ENCODE assay signal across 1 cellular context in the genomic region with DNA sequence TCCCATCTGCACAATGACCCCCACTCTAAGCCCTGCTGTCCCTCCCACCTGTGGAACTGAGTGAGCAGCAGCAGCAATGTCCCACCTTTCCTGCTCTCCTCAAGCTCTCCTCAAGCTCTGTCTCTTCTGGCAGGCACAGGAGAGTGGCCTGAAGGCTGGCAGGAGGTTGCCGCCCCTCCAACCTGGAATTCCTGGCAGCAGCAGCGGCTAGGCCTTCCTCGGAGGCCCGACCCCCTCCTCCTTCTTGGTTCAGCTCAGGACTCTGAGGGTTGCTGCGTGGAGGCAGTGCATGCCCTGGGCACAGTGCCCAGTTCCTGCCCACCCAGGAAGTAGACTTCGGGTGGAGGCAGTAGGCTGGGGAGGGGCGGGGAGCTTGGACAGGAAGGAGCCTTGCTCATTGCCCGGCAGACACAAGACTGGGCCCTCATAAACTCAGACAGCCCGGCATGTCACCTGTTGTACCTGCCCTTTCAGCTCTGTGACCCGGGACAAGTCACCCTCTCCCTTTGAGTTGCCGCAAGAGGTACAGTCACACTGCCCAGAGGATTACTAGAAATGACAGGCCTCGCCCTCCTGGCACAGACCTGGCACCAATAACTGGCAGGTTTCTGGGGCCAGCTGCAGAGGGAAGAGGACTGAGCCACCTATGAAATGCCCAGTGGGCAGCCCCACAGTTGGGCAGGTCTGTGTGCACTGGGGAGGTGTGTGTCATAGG.
A peak's percentile ranks its signal among the peaks of the same experiment; 100 is the strongest.
TF ChIP-seq lines count a peak whose summit lies in the region.

No MANE protein-coding gene starts in this region.

TF ChIP-seq in HepG2, 621 proteins besides CTCF, POLR2A, EP300 and RAD21 (continued from another document and continues in another):
- TF ChIP-seq RELA (CRISPR knock-in tag; IDR thresholded peaks at IDR 0.05) (no peak), GATAD2A (CRISPR knock-in tag; IDR thresholded peaks at IDR 0.05) (peak; percentile 36; the same call in 1 of the 2 replicates), RBM22 (optimal IDR thresholded peaks at IDR 0.05; ENCODE audit: low read length) (no peak), ZC3H13 (CRISPR knock-in tag; IDR thresholded peaks at IDR 0.05) (no peak), BRD4 (CRISPR knock-in tag; IDR thresholded peaks at IDR 0.05) (no peak), MIER3 (CRISPR knock-in tag; IDR thresholded peaks at IDR 0.05; ENCODE audit: borderline replicate concordance) (0 out of 2 replicates have a peak, but pooled peaks have one; percentile 24), ZNF205 (CRISPR knock-in tag; IDR thresholded peaks at IDR 0.05) (no peak), SNAPC2 (CRISPR knock-in tag; IDR thresholded peaks at IDR 0.05) (no peak), ELF4 (CRISPR knock-in tag; IDR thresholded peaks at IDR 0.05; ENCODE audit: borderline replicate concordance) (no peak), NKX3-1 (CRISPR knock-in tag; IDR thresholded peaks at IDR 0.05) (no peak), ZNF766 (CRISPR knock-in tag; IDR thresholded peaks at IDR 0.05; ENCODE audit: borderline replicate concordance) (no peak), MED13 (CRISPR knock-in tag; IDR thresholded peaks at IDR 0.05) (0 out of 2 replicates have a peak, but pooled peaks have one; percentile 27), RFX3 (CRISPR knock-in tag; IDR thresholded peaks at IDR 0.05) (no peak), XBP1 (CRISPR knock-in tag; IDR thresholded peaks at IDR 0.05) (no peak), HIC2 (CRISPR knock-in tag; IDR thresholded peaks at IDR 0.05; ENCODE audit: low read depth) (peak; percentile 93), ZNF703 (CRISPR knock-in tag; IDR thresholded peaks at IDR 0.05; ENCODE audit: borderline replicate concordance) (no peak), BHLHE40 (IDR thresholded peaks at IDR 0.05; ENCODE audit: low read length) (no peak), LCORL (IDR thresholded peaks at IDR 0.05) (no peak), LCORL (CRISPR knock-in tag; IDR thresholded peaks at IDR 0.05) (no peak), THYN1 (CRISPR knock-in tag; IDR thresholded peaks at IDR 0.05; ENCODE audit: borderline replicate concordance, low read depth) (no peak), ZNF790 (CRISPR knock-in tag; IDR thresholded peaks at IDR 0.05; ENCODE audit: borderline replicate concordance) (no peak), GPN1 (CRISPR knock-in tag; IDR thresholded peaks at IDR 0.05; ENCODE audit: borderline replicate concordance) (no peak), FOXA1 (IDR thresholded peaks at IDR 0.05) (no peak), FOXA1 (CRISPR knock-in tag; IDR thresholded peaks at IDR 0.05) (no peak), PRMT3 (CRISPR knock-in tag; IDR thresholded peaks at IDR 0.05; ENCODE audit: borderline replicate concordance, low read depth) (no peak), CEBPG (CRISPR knock-in tag; IDR thresholded peaks at IDR 0.05) (no peak), ZBTB21 (CRISPR knock-in tag; IDR thresholded peaks at IDR 0.05) (no peak), SALL2 (CRISPR knock-in tag; IDR thresholded peaks at IDR 0.05) (no peak), PLRG1 (conservative IDR thresholded peaks at IDR 0.05) (no peak), WIZ (CRISPR knock-in tag; IDR thresholded peaks at IDR 0.05) (no peak), KLF9 (CRISPR knock-in tag; IDR thresholded peaks at IDR 0.05; ENCODE audit: low read depth) (no peak), ZNF772 (CRISPR knock-in tag; IDR thresholded peaks at IDR 0.05) (0 out of 2 replicates have a peak, but pooled peaks have one; percentile 58), MZF1 (CRISPR knock-in tag; IDR thresholded peaks at IDR 0.05; ENCODE audit: borderline replicate concordance) (no peak), ZNF724P (CRISPR knock-in tag; IDR thresholded peaks at IDR 0.05; ENCODE audit: borderline replicate concordance) (no peak), ZNF451 (CRISPR knock-in tag; IDR thresholded peaks at IDR 0.05) (no peak), YY1 (IDR thresholded peaks at IDR 0.05; ENCODE audit: insufficient read depth, insufficient replicate concordance, low read depth, low read length) (no peak), ZFY (CRISPR knock-in tag; IDR thresholded peaks at IDR 0.05) (peak; percentile 48), HMGA1 (CRISPR knock-in tag; conservative IDR thresholded peaks at IDR 0.05) (no peak), ZNF747 (CRISPR knock-in tag; IDR thresholded peaks at IDR 0.05; ENCODE audit: borderline replicate concordance) (no peak)
- TF ChIP-seq, protein P1, sequence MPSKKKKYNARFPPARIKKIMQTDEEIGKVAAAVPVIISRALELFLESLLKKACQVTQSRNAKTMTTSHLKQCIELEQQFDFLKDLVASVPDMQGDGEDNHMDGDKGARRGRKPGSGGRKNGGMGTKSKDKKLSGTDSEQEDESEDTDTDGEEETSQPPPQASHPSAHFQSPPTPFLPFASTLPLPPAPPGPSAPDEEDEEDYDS (CRISPR knock-in tag; IDR thresholded peaks at IDR 0.05) = no peak
- TF ChIP-seq, protein P2, sequence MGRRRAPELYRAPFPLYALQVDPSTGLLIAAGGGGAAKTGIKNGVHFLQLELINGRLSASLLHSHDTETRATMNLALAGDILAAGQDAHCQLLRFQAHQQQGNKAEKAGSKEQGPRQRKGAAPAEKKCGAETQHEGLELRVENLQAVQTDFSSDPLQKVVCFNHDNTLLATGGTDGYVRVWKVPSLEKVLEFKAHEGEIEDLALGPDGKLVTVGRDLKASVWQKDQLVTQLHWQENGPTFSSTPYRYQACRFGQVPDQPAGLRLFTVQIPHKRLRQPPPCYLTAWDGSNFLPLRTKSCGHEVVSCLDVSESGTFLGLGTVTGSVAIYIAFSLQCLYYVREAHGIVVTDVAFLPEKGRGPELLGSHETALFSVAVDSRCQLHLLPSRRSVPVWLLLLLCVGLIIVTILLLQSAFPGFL (CRISPR knock-in tag; IDR thresholded peaks at IDR 0.05) = no peak
- TF ChIP-seq, protein P3, sequence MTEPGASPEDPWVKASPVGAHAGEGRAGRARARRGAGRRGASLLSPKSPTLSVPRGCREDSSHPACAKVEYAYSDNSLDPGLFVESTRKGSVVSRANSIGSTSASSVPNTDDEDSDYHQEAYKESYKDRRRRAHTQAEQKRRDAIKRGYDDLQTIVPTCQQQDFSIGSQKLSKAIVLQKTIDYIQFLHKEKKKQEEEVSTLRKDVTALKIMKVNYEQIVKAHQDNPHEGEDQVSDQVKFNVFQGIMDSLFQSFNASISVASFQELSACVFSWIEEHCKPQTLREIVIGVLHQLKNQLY (CRISPR knock-in tag; IDR thresholded peaks at IDR 0.05) = no peak
- TF ChIP-seq, protein P4, sequence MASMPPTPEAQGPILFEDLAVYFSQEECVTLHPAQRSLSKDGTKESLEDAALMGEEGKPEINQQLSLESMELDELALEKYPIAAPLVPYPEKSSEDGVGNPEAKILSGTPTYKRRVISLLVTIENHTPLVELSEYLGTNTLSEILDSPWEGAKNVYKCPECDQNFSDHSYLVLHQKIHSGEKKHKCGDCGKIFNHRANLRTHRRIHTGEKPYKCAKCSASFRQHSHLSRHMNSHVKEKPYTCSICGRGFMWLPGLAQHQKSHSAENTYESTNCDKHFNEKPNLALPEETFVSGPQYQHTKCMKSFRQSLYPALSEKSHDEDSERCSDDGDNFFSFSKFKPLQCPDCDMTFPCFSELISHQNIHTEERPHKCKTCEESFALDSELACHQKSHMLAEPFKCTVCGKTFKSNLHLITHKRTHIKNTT (CRISPR knock-in tag; IDR thresholded peaks at IDR 0.05) = no peak
- TF ChIP-seq, protein P5, sequence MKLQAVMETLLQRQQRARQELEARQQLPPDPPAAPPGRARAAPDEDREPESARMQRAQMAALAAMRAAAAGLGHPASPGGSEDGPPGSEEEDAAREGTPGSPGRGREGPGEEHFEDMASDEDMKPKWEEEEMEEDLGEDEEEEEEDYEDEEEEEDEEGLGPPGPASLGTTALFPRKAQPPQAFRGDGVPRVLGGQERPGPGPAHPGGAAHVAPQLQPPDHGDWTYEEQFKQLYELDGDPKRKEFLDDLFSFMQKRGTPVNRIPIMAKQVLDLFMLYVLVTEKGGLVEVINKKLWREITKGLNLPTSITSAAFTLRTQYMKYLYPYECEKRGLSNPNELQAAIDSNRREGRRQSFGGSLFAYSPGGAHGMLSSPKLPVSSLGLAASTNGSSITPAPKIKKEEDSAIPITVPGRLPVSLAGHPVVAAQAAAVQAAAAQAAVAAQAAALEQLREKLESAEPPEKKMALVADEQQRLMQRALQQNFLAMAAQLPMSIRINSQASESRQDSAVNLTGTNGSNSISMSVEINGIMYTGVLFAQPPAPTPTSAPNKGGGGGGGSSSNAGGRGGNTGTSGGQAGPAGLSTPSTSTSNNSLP (IDR thresholded peaks at IDR 0.05; ENCODE audit: low read depth, low read length) = no peak
- TF ChIP-seq, protein P6, sequence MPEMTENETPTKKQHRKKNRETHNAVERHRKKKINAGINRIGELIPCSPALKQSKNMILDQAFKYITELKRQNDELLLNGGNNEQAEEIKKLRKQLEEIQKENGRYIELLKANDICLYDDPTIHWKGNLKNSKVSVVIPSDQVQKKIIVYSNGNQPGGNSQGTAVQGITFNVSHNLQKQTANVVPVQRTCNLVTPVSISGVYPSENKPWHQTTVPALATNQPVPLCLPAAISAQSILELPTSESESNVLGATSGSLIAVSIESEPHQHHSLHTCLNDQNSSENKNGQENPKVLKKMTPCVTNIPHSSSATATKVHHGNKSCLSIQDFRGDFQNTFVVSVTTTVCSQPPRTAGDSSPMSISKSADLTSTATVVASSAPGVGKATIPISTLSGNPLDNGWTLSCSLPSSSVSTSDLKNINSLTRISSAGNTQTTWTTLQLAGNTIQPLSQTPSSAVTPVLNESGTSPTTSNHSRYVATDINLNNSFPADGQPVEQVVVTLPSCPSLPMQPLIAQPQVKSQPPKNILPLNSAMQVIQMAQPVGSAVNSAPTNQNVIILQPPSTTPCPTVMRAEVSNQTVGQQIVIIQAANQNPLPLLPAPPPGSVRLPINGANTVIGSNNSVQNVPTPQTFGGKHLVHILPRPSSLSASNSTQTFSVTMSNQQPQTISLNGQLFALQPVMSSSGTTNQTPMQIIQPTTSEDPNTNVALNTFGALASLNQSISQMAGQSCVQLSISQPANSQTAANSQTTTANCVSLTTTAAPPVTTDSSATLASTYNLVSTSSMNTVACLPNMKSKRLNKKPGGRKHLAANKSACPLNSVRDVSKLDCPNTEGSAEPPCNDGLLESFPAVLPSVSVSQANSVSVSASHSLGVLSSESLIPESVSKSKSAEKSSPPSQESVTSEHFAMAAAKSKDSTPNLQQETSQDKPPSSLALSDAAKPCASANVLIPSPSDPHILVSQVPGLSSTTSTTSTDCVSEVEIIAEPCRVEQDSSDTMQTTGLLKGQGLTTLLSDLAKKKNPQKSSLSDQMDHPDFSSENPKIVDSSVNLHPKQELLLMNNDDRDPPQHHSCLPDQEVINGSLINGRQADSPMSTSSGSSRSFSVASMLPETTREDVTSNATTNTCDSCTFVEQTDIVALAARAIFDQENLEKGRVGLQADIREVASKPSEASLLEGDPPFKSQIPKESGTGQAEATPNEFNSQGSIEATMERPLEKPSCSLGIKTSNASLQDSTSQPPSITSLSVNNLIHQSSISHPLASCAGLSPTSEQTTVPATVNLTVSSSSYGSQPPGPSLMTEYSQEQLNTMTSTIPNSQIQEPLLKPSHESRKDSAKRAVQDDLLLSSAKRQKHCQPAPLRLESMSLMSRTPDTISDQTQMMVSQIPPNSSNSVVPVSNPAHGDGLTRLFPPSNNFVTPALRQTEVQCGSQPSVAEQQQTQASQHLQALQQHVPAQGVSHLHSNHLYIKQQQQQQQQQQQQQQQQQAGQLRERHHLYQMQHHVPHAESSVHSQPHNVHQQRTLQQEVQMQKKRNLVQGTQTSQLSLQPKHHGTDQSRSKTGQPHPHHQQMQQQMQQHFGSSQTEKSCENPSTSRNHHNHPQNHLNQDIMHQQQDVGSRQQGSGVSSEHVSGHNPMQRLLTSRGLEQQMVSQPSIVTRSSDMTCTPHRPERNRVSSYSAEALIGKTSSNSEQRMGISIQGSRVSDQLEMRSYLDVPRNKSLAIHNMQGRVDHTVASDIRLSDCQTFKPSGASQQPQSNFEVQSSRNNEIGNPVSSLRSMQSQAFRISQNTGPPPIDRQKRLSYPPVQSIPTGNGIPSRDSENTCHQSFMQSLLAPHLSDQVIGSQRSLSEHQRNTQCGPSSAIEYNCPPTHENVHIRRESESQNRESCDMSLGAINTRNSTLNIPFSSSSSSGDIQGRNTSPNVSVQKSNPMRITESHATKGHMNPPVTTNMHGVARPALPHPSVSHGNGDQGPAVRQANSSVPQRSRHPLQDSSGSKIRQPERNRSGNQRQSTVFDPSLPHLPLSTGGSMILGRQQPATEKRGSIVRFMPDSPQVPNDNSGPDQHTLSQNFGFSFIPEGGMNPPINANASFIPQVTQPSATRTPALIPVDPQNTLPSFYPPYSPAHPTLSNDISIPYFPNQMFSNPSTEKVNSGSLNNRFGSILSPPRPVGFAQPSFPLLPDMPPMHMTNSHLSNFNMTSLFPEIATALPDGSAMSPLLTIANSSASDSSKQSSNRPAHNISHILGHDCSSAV (CRISPR knock-in tag; IDR thresholded peaks at IDR 0.05; ENCODE audit: borderline replicate concordance) = no peak
- TF ChIP-seq, protein P7, sequence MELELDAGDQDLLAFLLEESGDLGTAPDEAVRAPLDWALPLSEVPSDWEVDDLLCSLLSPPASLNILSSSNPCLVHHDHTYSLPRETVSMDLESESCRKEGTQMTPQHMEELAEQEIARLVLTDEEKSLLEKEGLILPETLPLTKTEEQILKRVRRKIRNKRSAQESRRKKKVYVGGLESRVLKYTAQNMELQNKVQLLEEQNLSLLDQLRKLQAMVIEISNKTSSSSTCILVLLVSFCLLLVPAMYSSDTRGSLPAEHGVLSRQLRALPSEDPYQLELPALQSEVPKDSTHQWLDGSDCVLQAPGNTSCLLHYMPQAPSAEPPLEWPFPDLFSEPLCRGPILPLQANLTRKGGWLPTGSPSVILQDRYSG (CRISPR knock-in tag; IDR thresholded peaks at IDR 0.05) = no peak
- TF ChIP-seq, protein P8, sequence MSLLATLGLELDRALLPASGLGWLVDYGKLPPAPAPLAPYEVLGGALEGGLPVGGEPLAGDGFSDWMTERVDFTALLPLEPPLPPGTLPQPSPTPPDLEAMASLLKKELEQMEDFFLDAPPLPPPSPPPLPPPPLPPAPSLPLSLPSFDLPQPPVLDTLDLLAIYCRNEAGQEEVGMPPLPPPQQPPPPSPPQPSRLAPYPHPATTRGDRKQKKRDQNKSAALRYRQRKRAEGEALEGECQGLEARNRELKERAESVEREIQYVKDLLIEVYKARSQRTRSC (CRISPR knock-in tag; IDR thresholded peaks at IDR 0.05; ENCODE audit: low read depth) = no peak
